ENCODE assay signal across 28 cellular contexts in genomic region chr12:89411846-89412245, GRCh38.
"Had no signal": no experiment of that assay in that cellular context is flagged by ENCODE, and none has a peak within 500 bp of the region (broad histone marks: within the 10 kb centered on the region; RNA-seq: fewer than 3 reads in every experiment).

No MANE protein-coding gene starts in this region.

- H3K36me3 ChIP-seq: ascending aorta, brain microvascular endothelial cell, esophagus squamous epithelium, gastroesophageal sphincter, lower lobe of right lung, sigmoid colon, stomach, suprapubic skin, tibial nerve, WERI-Rb-1 had no signal

- DNase-seq: activated CD4-positive, alpha-beta T cell treated with anti-CD3 and anti-CD28 coated beads for 1 hour; activated CD4-positive, alpha-beta T cell treated with anti-CD3 and anti-CD28 coated beads, Interleukin-2, amount 50 U/mL, for 1 hour; activated CD8-positive, alpha-beta T cell treated with anti-CD3 and anti-CD28 coated beads, Interleukin-2, amount 10 ng/mL, durations not matched to agents 7 days and 5 days; activated gamma-delta T cell; activated naive CD4-positive, alpha-beta T cell treated with anti-CD3 and anti-CD28 coated beads, Interleukin-2, amount 50 U/mL, for 16 hours; brain microvascular endothelial cell; central memory CD4-positive, alpha-beta T cell; dermis blood vessel endothelial cell; effector memory CD4-positive, alpha-beta T cell; esophagus squamous epithelium; head of caudate nucleus; lower lobe of right lung; naive thymus-derived CD4-positive, alpha-beta T cell; retina; sigmoid colon; stimulated activated CD4-positive, alpha-beta T cell treated with anti-CD3 and anti-CD28 coated beads, Interleukin-15, amount 100 ng/mL, for 24 hours; stomach; T-helper 9 cell; WERI-Rb-1 had no signal

- H3K27ac ChIP-seq: ascending aorta, brain microvascular endothelial cell, esophagus squamous epithelium, gastroesophageal sphincter, lower lobe of right lung, sigmoid colon, stomach, suprapubic skin, tibial nerve, WERI-Rb-1 had no signal

- H3K4me2 ChIP-seq: smooth muscle cell had no signal

- H3K27me3 Mint-ChIP-seq: naive thymus-derived CD4-positive, alpha-beta T cell; progenitor cell of endocrine pancreas; stimulated activated memory B cell treated with anti-CD40 and anti-IgM and Interleukin-4, amounts not matched to agents 10 μg/mL and 1 μg/mL and 100 μg/mL, for 72 hours had no signal

- ATAC-seq: activated CD8-positive, alpha-beta T cell treated with anti-CD3 and anti-CD28 coated beads, Interleukin-2, amount 10 ng/mL, durations not matched to agents 7 days and 5 days; gastroesophageal sphincter; left lobe of liver; lower lobe of right lung; naive thymus-derived CD4-positive, alpha-beta T cell; stimulated activated memory B cell treated with anti-CD40 and anti-IgM and Interleukin-4, amounts not matched to agents 10 μg/mL and 1 μg/mL and 100 μg/mL, for 72 hours had no signal

- H3K4me3 Mint-ChIP-seq: activated CD8-positive, alpha-beta T cell treated with anti-CD3 and anti-CD28 coated beads, Interleukin-2, amount 10 ng/mL, durations not matched to agents 7 days and 5 days; activated T-helper 1 cell treated with anti-CD3 and anti-CD28 coated beads, Interleukin-12 subunit alpha, Interleukin-12 subunit beta, Interleukin-2, Interleukin-4 antibody, amounts not matched to agents 30 ng/mL and 10 ng/mL and 1 ng/mL, durations not matched to agents 14 hours and 24 hours and 36 hours; naive thymus-derived CD4-positive, alpha-beta T cell; stimulated activated memory B cell treated with anti-CD40 and anti-IgM and Interleukin-4, amounts not matched to agents 10 μg/mL and 1 μg/mL and 100 μg/mL, for 72 hours had no signal

- H3K27me3 ChIP-seq: ascending aorta, brain microvascular endothelial cell, esophagus squamous epithelium, gastroesophageal sphincter, sigmoid colon, stomach, suprapubic skin, tibial nerve had no signal

- H3K9me3 ChIP-seq: ascending aorta, gastroesophageal sphincter, lower lobe of right lung, sigmoid colon, stomach, suprapubic skin, tibial nerve had no signal

- H3K9me3 Mint-ChIP-seq: activated T-helper 1 cell treated with anti-CD3 and anti-CD28 coated beads, Interleukin-12 subunit alpha, Interleukin-12 subunit beta, Interleukin-2, Interleukin-4 antibody, amounts not matched to agents 30 ng/mL and 10 ng/mL and 1 ng/mL, durations not matched to agents 14 hours and 24 hours and 36 hours; stimulated activated memory B cell treated with anti-CD40 and anti-IgM and Interleukin-4, amounts not matched to agents 10 μg/mL and 1 μg/mL and 100 μg/mL, for 72 hours had no signal

- H3K4me1 ChIP-seq: esophagus squamous epithelium, lower lobe of right lung, suprapubic skin had no signal

- H3K4me1 Mint-ChIP-seq: stimulated activated memory B cell treated with anti-CD40 and anti-IgM and Interleukin-4, amounts not matched to agents 10 μg/mL and 1 μg/mL and 100 μg/mL, for 72 hours had no signal

- H3K4me3 ChIP-seq: ascending aorta, esophagus squamous epithelium, gastroesophageal sphincter, lower lobe of right lung, sigmoid colon, smooth muscle cell, stomach, suprapubic skin, tibial nerve had no signal

- H3K27ac Mint-ChIP-seq: activated CD8-positive, alpha-beta T cell treated with anti-CD3 and anti-CD28 coated beads, Interleukin-2, amount 10 ng/mL, durations not matched to agents 7 days and 5 days; activated T-helper 1 cell treated with anti-CD3 and anti-CD28 coated beads, Interleukin-12 subunit alpha, Interleukin-12 subunit beta, Interleukin-2, Interleukin-4 antibody, amounts not matched to agents 30 ng/mL and 10 ng/mL and 1 ng/mL, durations not matched to agents 14 hours and 24 hours and 36 hours; progenitor cell of endocrine pancreas; stimulated activated memory B cell treated with anti-CD40 and anti-IgM and Interleukin-4, amounts not matched to agents 10 μg/mL and 1 μg/mL and 100 μg/mL, for 72 hours had no signal
